10 cellular contexts compared by ENCODE assay signal in the genomic region with DNA sequence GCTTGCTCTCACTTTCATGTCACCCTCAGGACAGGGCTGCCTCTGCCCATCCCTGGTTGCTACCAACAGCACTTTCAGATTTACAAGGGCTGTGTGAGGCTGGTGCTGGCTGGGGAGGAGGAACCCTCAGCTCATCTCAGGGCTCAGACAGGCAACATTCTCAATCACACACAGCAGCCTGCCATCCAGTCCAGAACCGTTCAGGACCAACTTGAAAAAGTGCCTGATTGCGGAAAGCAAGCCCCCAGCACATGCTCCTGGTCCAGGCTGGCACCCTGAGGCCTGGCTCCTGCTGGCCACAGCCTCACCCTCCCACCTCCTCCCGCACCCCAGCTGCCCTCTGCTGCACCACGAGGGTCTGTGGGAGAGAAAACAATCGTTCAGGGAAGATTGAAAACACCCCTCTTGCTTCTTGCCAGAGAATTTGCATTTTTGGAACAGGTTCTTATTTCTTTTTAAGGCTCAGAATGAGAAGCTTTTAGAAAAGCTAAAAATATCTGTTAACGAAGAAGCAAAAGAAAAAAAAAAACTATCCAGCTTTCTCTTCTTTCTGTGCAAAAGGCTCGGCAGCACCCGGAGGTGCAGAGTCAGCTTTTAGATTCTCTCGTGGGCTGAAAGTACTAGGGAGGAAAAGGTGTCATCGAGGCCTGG.
DNase-seq lines count a peak whose midpoint lies in the region; ATAC-seq and TF ChIP-seq lines count a peak whose summit lies in the region.
"Had no signal": no experiment of that assay in that cellular context is flagged by ENCODE, and none has a peak within 500 bp of the region (broad histone marks: within the 10 kb centered on the region; RNA-seq: fewer than 3 reads in every experiment).

No MANE protein-coding gene starts in this region.

- intact Hi-C loops in mammary epithelial cell (cut with micrococcal nuclease): no loop called here

- H3K4me2 ChIP-seq in mammary epithelial cell (ENCODE audit: insufficient read depth, low read depth, low read length): no peak overlapping the region

- H3K4me1 ChIP-seq in mammary epithelial cell (ENCODE audit: insufficient read depth, low read length): no peaks in the 10 kb centered on the region

- BruUV-seq in mammary epithelial cell (replicated peaks; lab: Mats Ljungman, UMichigan): no TSS peak

- CTCF ChIA-PET in mammary epithelial cell (lab: Charles Lee; ENCODE audit: low non-redundant PET): no interaction called here

- DNase-seq in stimulated activated CD8-positive, alpha-beta memory T cell treated with anti-CD3 and anti-CD28 coated beads, Interleukin-4, amount 100 ng/mL, for 48 hours: peak; percentile 19
- DNase-seq in mammary epithelial cell (no peak), NCI-H1092 (lab: John Stamatoyannopoulos, UW) (no peak), retina (no peak)
- DNase-seq: activated naive CD4-positive, alpha-beta T cell had no signal

- H3K27me3 ChIP-seq in mammary epithelial cell (ENCODE audit: insufficient read depth, low read length): no peaks in the 10 kb centered on the region

- H3K27ac ChIP-seq in cingulate gyrus (ENCODE audit: low read depth, low read length) (peak overlapping the region; percentile 58), mammary epithelial cell (ENCODE audit: insufficient read depth, low read depth, low read length) (no peak overlapping the region)

- H3K36me3 ChIP-seq in mammary epithelial cell (ENCODE audit: insufficient read depth, low read length): no peaks in the 10 kb centered on the region

- no peak overlapping the region for H2AFZ ChIP-seq in mammary epithelial cell (ENCODE audit: low read depth, low read length)

- no peak overlapping the region for H3K4me3 ChIP-seq in mammary epithelial cell (replicated peaks in 1 of 3; ENCODE audit: insufficient read depth in 1 of 3, low read depth in 2 of 3, low read length in 3 of 3)

- ATAC-seq in GM19463 (IDR thresholded peaks at IDR 0.05; ENCODE audit: unreplicated experiment): peak; percentile 89
- ATAC-seq in HG03097 (IDR thresholded peaks at IDR 0.05; ENCODE audit: low FRiP score, unreplicated experiment): peak; percentile 67
- no peak for ATAC-seq in esophagus mucosa
- ATAC-seq: WTC11 had no signal

- in situ Hi-C loops in mammary epithelial cell (cut with MboI; ENCODE audit: low sequenced_read_pairs in 2 of 2): no loop called here

- no peaks in the 10 kb centered on the region for H3K79me2 ChIP-seq in mammary epithelial cell (ENCODE audit: insufficient read depth, low read length)

- H4K20me1 ChIP-seq in mammary epithelial cell (ENCODE audit: insufficient read depth, low read length): no peaks in the 10 kb centered on the region

- dilution Hi-C loops in mammary epithelial cell (cut with HindIII; ENCODE audit: low sequenced_read_pairs): no loop called here

- no peak for TF ChIP-seq CTCF in mammary epithelial cell (conservative IDR thresholded peaks at IDR 0.05 in 1 of 2, IDR thresholded peaks at IDR 0.05 in 1 of 2; ENCODE audit: extremely low read depth in 1 of 2, insufficient read depth in 1 of 2, low read depth in 1 of 2, low read length in 2 of 2)

- no peaks in the 10 kb centered on the region for H3K9me3 ChIP-seq in mammary epithelial cell (replicated peaks; ENCODE audit: insufficient read depth, low read length)

- WGBS in mammary epithelial cell (ENCODE audit: low coverage, missing lambda C conversion rate): 11% methylated on average over 8 of the region's 10 CpGs

- no peak overlapping the region for H3K9ac ChIP-seq in mammary epithelial cell (ENCODE audit: insufficient read depth, low read length)
